In the genomic region with DNA sequence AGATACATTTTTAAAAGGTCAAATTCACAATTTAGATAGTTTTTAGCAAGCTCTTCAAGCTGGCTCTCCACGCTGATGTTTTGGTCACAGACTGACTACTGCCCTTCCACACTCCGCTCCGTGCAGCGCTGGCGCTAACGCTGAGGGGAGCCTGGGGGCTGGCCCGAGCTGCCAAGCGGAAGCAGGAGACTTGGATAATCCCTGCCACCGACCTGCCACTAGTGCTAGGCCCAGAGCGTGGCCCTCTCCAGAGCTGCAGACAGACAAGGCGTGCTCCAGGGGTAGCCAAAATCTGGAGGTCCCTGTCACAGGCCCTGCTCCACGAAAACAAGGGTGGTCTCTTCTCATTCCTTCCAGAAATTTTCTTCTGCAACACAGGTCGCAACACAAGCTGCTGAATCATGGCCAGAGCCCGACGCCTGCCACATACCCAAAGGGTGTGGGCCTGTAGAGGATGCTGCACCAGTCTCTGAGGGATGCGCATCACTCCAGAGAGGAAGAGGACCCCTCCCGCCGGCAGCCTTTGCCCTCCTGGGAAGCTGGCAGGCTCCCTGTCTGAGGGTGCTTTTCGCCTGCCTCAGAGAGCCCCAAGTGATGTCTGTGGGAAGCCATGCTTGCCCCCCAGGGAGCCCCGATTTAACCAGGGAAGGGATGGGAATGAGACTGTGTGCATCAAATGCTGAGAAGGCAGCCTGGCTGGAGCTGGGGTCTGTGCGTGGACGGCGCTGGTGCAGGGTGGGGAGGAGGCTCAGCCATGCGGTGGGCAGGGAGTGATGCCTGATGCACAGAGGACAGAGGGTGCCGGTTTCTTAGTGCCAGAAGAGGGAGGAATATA, we compare ENCODE assay signal across 1 cellular context.
TF ChIP-seq lines count a peak whose summit lies in the region.

No MANE protein-coding gene starts in this region.

TF ChIP-seq in H1, 55 proteins besides CTCF, POLR2A, EP300 and RAD21:
- TF ChIP-seq YY1 (IDR thresholded peaks at IDR 0.05; ENCODE audit: low read depth, low read length), result no peak
- TF ChIP-seq TCF12 (IDR thresholded peaks at IDR 0.05; ENCODE audit: low read depth, low read length), result no peak
- no peak for TF ChIP-seq CHD7 (IDR thresholded peaks at IDR 0.05; ENCODE audit: insufficient replicate concordance, low read length)
- no peak for TF ChIP-seq KDM4A (IDR thresholded peaks at IDR 0.05; ENCODE audit: low read depth, low read length, severe bottlenecking)
- TF ChIP-seq, protein P1, sequence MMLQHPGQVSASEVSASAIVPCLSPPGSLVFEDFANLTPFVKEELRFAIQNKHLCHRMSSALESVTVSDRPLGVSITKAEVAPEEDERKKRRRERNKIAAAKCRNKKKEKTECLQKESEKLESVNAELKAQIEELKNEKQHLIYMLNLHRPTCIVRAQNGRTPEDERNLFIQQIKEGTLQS (IDR thresholded peaks at IDR 0.05; ENCODE audit: insufficient read depth, low read depth, low read length), result no peak
- TF ChIP-seq SP4 (IDR thresholded peaks at IDR 0.05; ENCODE audit: low read length), result no peak
- TF ChIP-seq SIRT6 (IDR thresholded peaks at IDR 0.05; ENCODE audit: low read length), result no peak
- no peak for TF ChIP-seq FOSL1 (IDR thresholded peaks at IDR 0.05; ENCODE audit: insufficient read depth, low read depth, low read length)
- TF ChIP-seq SUZ12 (IDR thresholded peaks at IDR 0.05; ENCODE audit: low read length), result no peak
TF ChIP-seq in H1: peak in this region for 0.
